8 cellular contexts compared by ENCODE assay signal in the genomic region with DNA sequence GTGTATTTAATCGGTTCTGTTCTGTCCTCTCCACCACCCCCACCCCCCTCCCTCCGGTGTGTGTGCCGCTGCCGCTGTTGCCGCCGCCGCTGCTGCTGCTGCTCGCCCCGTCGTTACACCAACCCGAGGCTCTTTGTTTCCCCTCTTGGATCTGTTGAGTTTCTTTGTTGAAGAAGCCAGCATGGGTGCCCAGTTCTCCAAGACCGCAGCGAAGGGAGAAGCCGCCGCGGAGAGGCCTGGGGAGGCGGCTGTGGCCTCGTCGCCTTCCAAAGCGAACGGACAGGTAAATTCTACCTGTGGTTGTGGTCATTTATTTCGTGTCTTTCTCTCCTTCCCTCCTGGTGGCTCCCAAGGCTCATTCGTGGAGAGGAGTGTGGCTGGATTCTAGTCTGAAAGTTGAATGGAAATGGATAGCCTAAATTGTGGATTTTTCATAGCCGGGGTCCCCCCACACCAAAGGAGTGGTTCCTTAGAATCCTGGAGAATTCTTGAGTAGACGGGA. TPM values are rescaled to one million over a fixed set of nuclear protein-coding genes. Genes with fewer than 3 reads are reported as not detected.
DNase-seq lines count a peak whose midpoint lies in the region; ATAC-seq and TF ChIP-seq lines count a peak whose summit lies in the region.

No MANE protein-coding gene starts in this region.

- peaks cover 4% of the 10 kb centered on the region for H3K36me3 Mint-ChIP-seq in T-helper 1 cell treated with Interleukin-12 subunit alpha and Interleukin-12 subunit beta and Interleukin-4 antibody, amounts not matched to agents 30 μg/mL and 1 μg/mL, for 36 hours (ENCODE audit: low read depth)

- H3K4me3 ChIP-seq in SJSA1 (peak overlapping the region; percentile 65), fibroblast of lung (replicated peaks in 1 of 4; ENCODE audit: control extremely low read depth in 1 of 4, insufficient read depth in 1 of 4, low read depth in 3 of 4, low read length in 4 of 4) (peak overlapping the region; percentile 92 to 100 (median 94)), ovary (peak overlapping the region; percentile 72)

- intact Hi-C loops in ovary (cut with DNase I) = no loop called here

- H3K9me3 Mint-ChIP-seq in T-helper 1 cell treated with Interleukin-12 subunit alpha and Interleukin-12 subunit beta and Interleukin-4 antibody, amounts not matched to agents 30 μg/mL and 1 μg/mL, for 36 hours = no peaks in the 10 kb centered on the region

- no peak overlapping the region for H3K4me3 Mint-ChIP-seq in T-helper 1 cell treated with Interleukin-12 subunit alpha and Interleukin-12 subunit beta and Interleukin-4 antibody, amounts not matched to agents 30 μg/mL and 1 μg/mL, for 36 hours

- H3K79me2 ChIP-seq in fibroblast of lung (ENCODE audit: control insufficient read depth, insufficient read depth, low read length) = peaks cover 56% of the 10 kb centered on the region

- no peaks in the 10 kb centered on the region for H3K27me3 ChIP-seq in SJSA1 (replicated peaks)
- no peaks in the 10 kb centered on the region for H3K27me3 ChIP-seq in fibroblast of lung (ENCODE audit: control insufficient read depth, insufficient read depth, low read length)
- no peaks in the 10 kb centered on the region for H3K27me3 ChIP-seq in ovary

- peak overlapping the region; percentile 96 for H3K9ac ChIP-seq in fibroblast of lung (ENCODE audit: insufficient read depth, low read length)

- DNase-seq in T-helper 1 cell = no peak
- peak in 1 of 2 experiments; percentile 47 for DNase-seq in SJSA1 (ENCODE audit: low read depth in 1 of 2, low spot score in 2 of 2)
- DNase-seq in fibroblast of lung (ENCODE audit: low read depth in 2 of 2) = no peak
- peak; percentile 30 to 50 (median 46) for DNase-seq in ovary
- DNase-seq in activated CD4-positive, CD25-positive, alpha-beta regulatory T cell treated with anti-CD3 and anti-CD28 coated beads, Interleukin-2, amount 50 U/mL, for 72 hours = no peak
- no peak for DNase-seq in NCI-H187 treated with DMSO at 0.1 percent for 48 hours (lab: John Stamatoyannopoulos, UW)

- H3K4me1 ChIP-seq in SJSA1 (replicated peaks) (peaks cover 3% of the 10 kb centered on the region), fibroblast of lung (ENCODE audit: control insufficient read depth, extremely low read depth, insufficient read depth, low read length) (no peaks in the 10 kb centered on the region), ovary (ENCODE audit: insufficient read depth) (peaks cover 1% of the 10 kb centered on the region)

- H3K4me2 ChIP-seq in fibroblast of lung (ENCODE audit: extremely low read depth, insufficient read depth, low read length) = peak overlapping the region; percentile 32

- no peaks in the 10 kb centered on the region for H4K20me1 ChIP-seq in fibroblast of lung (ENCODE audit: control insufficient read depth, extremely low read depth, insufficient read depth, low read length)

- no peak for ATAC-seq in GM19035 (IDR thresholded peaks at IDR 0.05; ENCODE audit: unreplicated experiment)

- no peak overlapping the region for H2AFZ ChIP-seq in fibroblast of lung (ENCODE audit: low read length)

- TF ChIP-seq EP300 in ovary (IDR thresholded peaks at IDR 0.05) = no peak

- peak overlapping the region; percentile 78 for H3K27ac Mint-ChIP-seq in T-helper 1 cell treated with Interleukin-12 subunit alpha and Interleukin-12 subunit beta and Interleukin-4 antibody, amounts not matched to agents 30 μg/mL and 1 μg/mL, for 36 hours

- TF ChIP-seq CTCF in fibroblast of lung (conservative IDR thresholded peaks at IDR 0.05 in 1 of 2, IDR thresholded peaks at IDR 0.05 in 1 of 2; ENCODE audit: low read depth in 1 of 2, low read length in 2 of 2) (no peak), ovary (IDR thresholded peaks at IDR 0.05) (no peak)

- H3K4me1 Mint-ChIP-seq in T-helper 1 cell treated with Interleukin-12 subunit alpha and Interleukin-12 subunit beta and Interleukin-4 antibody, amounts not matched to agents 30 μg/mL and 1 μg/mL, for 36 hours (ENCODE audit: low read depth) = peaks cover 15% of the 10 kb centered on the region

- WGBS in ovary, 3 donors = 0 to 1% (median 0%) methylated on average over 25 of the region's 25 CpGs

- H3K36me3 ChIP-seq in SJSA1 = peaks cover 32% of the 10 kb centered on the region
- H3K36me3 ChIP-seq in fibroblast of lung (ENCODE audit: control insufficient read depth, insufficient read depth, low read length) = no peaks in the 10 kb centered on the region
- H3K36me3 ChIP-seq in ovary = no peaks in the 10 kb centered on the region

- H3K9me3 ChIP-seq in SJSA1 (replicated peaks) = no peaks in the 10 kb centered on the region
- H3K9me3 ChIP-seq in fibroblast of lung (ENCODE audit: control insufficient read depth, insufficient read depth, low read depth, low read length) = no peaks in the 10 kb centered on the region
- no peaks in the 10 kb centered on the region for H3K9me3 ChIP-seq in ovary

- no peak for TF ChIP-seq POLR2A in ovary (IDR thresholded peaks at IDR 0.05)

- H3K27ac ChIP-seq in SJSA1 (peak overlapping the region; percentile 84), fibroblast of lung (ENCODE audit: insufficient read depth, low read length) (peak overlapping the region; percentile 99), ovary (peak overlapping the region; percentile 90 to 95)

- H3K27me3 Mint-ChIP-seq in T-helper 1 cell treated with Interleukin-12 subunit alpha and Interleukin-12 subunit beta and Interleukin-4 antibody, amounts not matched to agents 30 μg/mL and 1 μg/mL, for 36 hours (ENCODE audit: low read depth) = peaks cover 56% of the 10 kb centered on the region

RNA-seq across cellular contexts. Expression of a gene that starts 0.5 kb away (rescaled TPM):
- total RNA-seq in SJSA1 (2014; rRNA removed; shearing (Covaris generic)) = 148 and 159 TPM in 2 replicates
- total RNA-seq in fibroblast of lung (81.7 and 103 TPM in 2 replicates), ovary (100 to 1,000 TPM in 1 of 7 donors, 10 to 100 TPM in 6; 52.1 to 106 (median 67.4) TPM)
- polyA plus RNA-seq in fibroblast of lung (115 and 121 TPM in 2 replicates), ovary (10 to 100 TPM; 29.1 to 53.5 TPM)
- 112 and 129 TPM in 2 replicates for polyA plus RNA-seq in fibroblast of lung (2012)
- polyA minus RNA-seq in fibroblast of lung (ENCODE audit: low replicate concordance) = 6.3 and 8.8 TPM in 2 replicates

Comparison
In these comparisons a context has a peak if more than half of its experiments do, and no peak if none do; other contexts are left out.
1. DNase-seq: peak in ovary (5 of 5); none in T-helper 1 cell (0 of 5), fibroblast of lung (0 of 2), activated CD4-positive, CD25-positive, alpha-beta regulatory T cell treated with anti-CD3 and anti-CD28 coated beads, Interleukin-2, amount 50 U/mL, for 72 hours (single experiment) and NCI-H187 treated with DMSO at 0.1 percent for 48 hours (single experiment).
2. Peak in every context shown above with its lines, with median percentiles within 50 percentile points of each other: H3K27ac ChIP-seq and H3K4me3 ChIP-seq.